ENCODE assay signal across 37 cellular contexts in genomic region chr7:327305-327931, GRCh38. TPM values are rescaled to one million over a fixed set of nuclear protein-coding genes. Genes with fewer than 3 reads are reported as not detected.
A peak's percentile ranks its signal among the peaks of the same experiment; 100 is the strongest.
DNase-seq lines count a peak whose midpoint lies in the region; ATAC-seq, FAIRE-seq and TF ChIP-seq lines count a peak whose summit lies in the region.
"Had no signal": no experiment of that assay in that cellular context is flagged by ENCODE, and none has a peak within 500 bp of the region (broad histone marks: within the 10 kb centered on the region; RNA-seq: fewer than 3 reads in every experiment).

No MANE protein-coding gene starts in this region.

- no peak for TF ChIP-seq EP300 in K562 (IDR thresholded peaks at IDR 0.05; ENCODE audit: low read length)
- no peak for TF ChIP-seq EP300 in stomach (IDR thresholded peaks at IDR 0.05)

- no peak overlapping the region for H2AFZ ChIP-seq in K562 (ENCODE audit: low read depth, low read length)
- no peak overlapping the region for H2AFZ ChIP-seq in hepatocyte

- POLR2A ChIA-PET in K562 (lab: Yijun Ruan, JAX), result no interaction called here

- no TSS peak for BruUV-seq in K562 (replicated peaks; lab: Mats Ljungman, UMichigan)

- H3K27me3 ChIP-seq in K562 (ENCODE audit: control insufficient read depth in 2 of 2, insufficient read depth in 2 of 2, low read length in 2 of 2) (peaks cover 57 to 84% of the 10 kb centered on the region in 2 experiments), hepatocyte (no peaks in the 10 kb centered on the region), mucosa of rectum (ENCODE audit: control insufficient read depth in 2 of 2, insufficient read depth in 2 of 2, low read length in 2 of 2) (no peaks in the 10 kb centered on the region), stomach (peaks cover 0 to 33% (median 6%) of the 10 kb centered on the region in 3 donors)

- H3K27ac ChIP-seq in K562 (ENCODE audit: extremely low read depth, low read depth, low read length) (no peak overlapping the region), hepatocyte (peak overlapping the region; percentile 87), mucosa of rectum (ENCODE audit: low read depth in 2 of 2, low read length in 2 of 2) (peak overlapping the region; percentile 73 to 83), stomach (peak overlapping the region; percentile 67 to 78 (median 71))
- H3K27ac ChIP-seq: BLaER1 treated with 17β-estradiol and CSF1 and Interleukin-3, amounts not matched to agents 10 nM and 100 nM had no signal

- H3K9me3 ChIP-seq in K562 (replicated peaks; ENCODE audit: control insufficient read depth, insufficient read depth, low read depth, low read length) (peaks cover 3% of the 10 kb centered on the region; the same call in 1 of the 2 replicates), hepatocyte (ENCODE audit: low read depth) (no peaks in the 10 kb centered on the region), mucosa of rectum (ENCODE audit: control insufficient read depth in 2 of 2, low read length in 2 of 2) (no peaks in the 10 kb centered on the region), stomach (peaks cover 0 to 5% (median 4%) of the 10 kb centered on the region in 4 donors)

- H3K4me2 ChIP-seq in K562 (ENCODE audit: insufficient read depth, low read length), result no peak overlapping the region
- H3K4me2 ChIP-seq in hepatocyte, result no peak overlapping the region
- H3K4me2 ChIP-seq: BLaER1 treated with 17β-estradiol and CSF1 and Interleukin-3, amounts not matched to agents 10 nM and 100 nM had no signal

- H4K20me1 ChIP-seq in K562 (replicated peaks; ENCODE audit: control insufficient read depth, insufficient read depth, low read length) (no peaks in the 10 kb centered on the region), hepatocyte (ENCODE audit: insufficient read depth, poor library complexity, severe bottlenecking) (no peaks in the 10 kb centered on the region)
- H4K20me1 ChIP-seq: BLaER1 treated with 17β-estradiol and CSF1 and Interleukin-3, amounts not matched to agents 10 nM and 100 nM had no signal

- H3K9ac ChIP-seq in K562 (ENCODE audit: insufficient read depth in 1 of 2, low read depth in 2 of 2, low read length in 2 of 2) (no peak overlapping the region), mucosa of rectum (ENCODE audit: low read depth in 1 of 2, low read length in 2 of 2) (peak overlapping the region; percentile 26 to 50)
- H3K9ac ChIP-seq: BLaER1 treated with 17β-estradiol and CSF1 and Interleukin-3, amounts not matched to agents 10 nM and 100 nM had no signal

- CTCF ChIA-PET in K562 (lab: Yijun Ruan, JAX; ENCODE audit: low intra/inter-chr PET ratio), result no interaction called here

- intact Hi-C loops in K562 (cut with micrococcal nuclease), result loop anchor here (10.0 kb wide), 1 partner anchor 847 kb away; no protein-coding TSS in a partner anchor
- intact Hi-C loops in stomach (cut with DNase I; ENCODE audit: low total_unique reads), result loop anchor here (10.0 kb wide), 1 partner anchor 447 kb away; no protein-coding TSS in a partner anchor

- H3K36me3 ChIP-seq in K562 (ENCODE audit: control insufficient read depth, insufficient read depth, low read length), result no peaks in the 10 kb centered on the region
- H3K36me3 ChIP-seq in hepatocyte (replicated peaks; ENCODE audit: insufficient read depth, low read depth), result no peaks in the 10 kb centered on the region
- no peaks in the 10 kb centered on the region for H3K36me3 ChIP-seq in mucosa of rectum (ENCODE audit: control insufficient read depth in 2 of 2, insufficient read depth in 2 of 2, low read length in 2 of 2)
- no peaks in the 10 kb centered on the region for H3K36me3 ChIP-seq in stomach
- H3K36me3 ChIP-seq: BLaER1 treated with 17β-estradiol and CSF1 and Interleukin-3, amounts not matched to agents 10 nM and 100 nM had no signal

- no peaks in the 10 kb centered on the region for H3K9me1 ChIP-seq in K562 (ENCODE audit: control insufficient read depth, insufficient read depth, low read length)

- DNase-seq in K562 (ENCODE audit: extremely low read depth in 1 of 4, low spot score in 3 of 4) (no peak), hepatocyte (ENCODE audit: low spot score) (no peak), stomach (no peak), middle frontal gyrus (ENCODE audit: extremely low spot score, low spot score) (no peak), DMS53 (lab: John Stamatoyannopoulos, UW) (no peak)
- DNase-seq: activated CD4-positive, alpha-beta T cell treated with anti-CD3 and anti-CD28 coated beads, Interleukin-2, amount 10 ng/mL, durations not matched to agents 24 days and 14 days; activated effector memory CD4-positive, alpha-beta T cell treated with Interleukin-2 at 50 U/mL for 16 hours; activated naive CD8-positive, alpha-beta T cell treated with anti-CD3 and anti-CD28 coated beads for 36 hours; activated T-cell treated with anti-CD3 and anti-CD28 coated beads, Interleukin-2, amount 50 U/mL, for 1 hour; anterior cingulate cortex; COR-L47; DMS79; effector memory CD4-positive, alpha-beta T cell; GOT3; HFFc6; KBM-7; naive B cell; NCI-H1092; NCI-H1694 treated with DMSO at 0.1 percent for 48 hours; NCI-H446 treated with DMSO at 0.1 percent for 48 hours; NCI-H82; stimulated activated naive B cell treated with anti-CD40 and anti-IgM and Interleukin-4, amounts not matched to agents 10 μg/mL and 1 μg/mL and 100 μg/mL, for 72 hours had no signal

- H3K4me3 ChIP-seq in K562, result no peak overlapping the region
- no peak overlapping the region for H3K4me3 ChIP-seq in hepatocyte
- no peak overlapping the region for H3K4me3 ChIP-seq in mucosa of rectum (ENCODE audit: low read length in 2 of 2)
- H3K4me3 ChIP-seq in stomach, result no peak overlapping the region
- H3K4me3 ChIP-seq: BLaER1 treated with 17β-estradiol and CSF1 and Interleukin-3, amounts not matched to agents 10 nM and 100 nM; skin epidermis had no signal

- H3K79me2 ChIP-seq in K562 (ENCODE audit: control insufficient read depth, insufficient read depth, low read length) (no peaks in the 10 kb centered on the region), hepatocyte (no peaks in the 10 kb centered on the region)

- no peaks in the 10 kb centered on the region for H3K9me2 ChIP-seq in hepatocyte (replicated peaks; ENCODE audit: insufficient read depth)

- TF ChIP-seq POLR2A in K562 (conservative IDR thresholded peaks at IDR 0.05) (no peak), stomach (IDR thresholded peaks at IDR 0.05) (no peak)

- peaks cover 0 to 10% of the 10 kb centered on the region in 2 experiments; a peak in 2 of 5 replicates for H3K4me1 ChIP-seq in K562 (replicated peaks in 1 of 2; ENCODE audit: control insufficient read depth in 2 of 2, insufficient read depth in 2 of 2, low read length in 2 of 2)
- H3K4me1 ChIP-seq in hepatocyte (ENCODE audit: insufficient read depth), result peaks cover 29% of the 10 kb centered on the region
- H3K4me1 ChIP-seq in mucosa of rectum (ENCODE audit: control insufficient read depth in 2 of 2, insufficient read depth in 2 of 2, low read length in 2 of 2), result peaks cover 42 to 54% of the 10 kb centered on the region in 2 donors
- H3K4me1 ChIP-seq in stomach, result peaks cover 25 to 53% (median 37%) of the 10 kb centered on the region in 4 donors

- TF ChIP-seq CTCF in K562 (IDR thresholded peaks at IDR 0.05 in 2 of 3, conservative IDR thresholded peaks at IDR 0.05 in 1 of 3; ENCODE audit: insufficient read depth in 2 of 3, low read depth in 1 of 3, low read length in 3 of 3) (no peak), hepatocyte (IDR thresholded peaks at IDR 0.05; ENCODE audit: poor library complexity) (no peak), stomach (IDR thresholded peaks at IDR 0.05) (no peak)

- in situ Hi-C loops in K562 (cut with MboI), result no loop called here

- no peak for TF ChIP-seq RAD21 in K562 (CRISPR knock-in tag; conservative IDR thresholded peaks at IDR 0.05 in 1 of 2, IDR thresholded peaks at IDR 0.05 in 1 of 2)

- no peak for ATAC-seq in K562
- ATAC-seq in GM19395 (IDR thresholded peaks at IDR 0.05; ENCODE audit: unreplicated experiment), result no peak
- ATAC-seq in HG03045 (IDR thresholded peaks at IDR 0.05; ENCODE audit: unreplicated experiment), result no peak
- ATAC-seq: stimulated activated naive B cell treated with anti-CD40 and anti-IgM and Interleukin-4, amounts not matched to agents 10 μg/mL and 1 μg/mL and 100 μg/mL, for 72 hours; WTC11 had no signal

- WGBS in K562 (ENCODE audit: insufficient coverage, low coverage, missing lambda C conversion rate), result 1% methylated on average over 26 of the region's 29 CpGs
- 92% methylated on average over 27 of the region's 29 CpGs for WGBS in hepatocyte (ENCODE audit: low lambda C conversion rate, missing lambda C conversion rate)
- 70 to 83% (median 78%) methylated on average over 22 to 29 of the region's 29 CpGs for WGBS in stomach, 5 donors

- FAIRE-seq in K562 (lab: Jason Lieb, UNC), result no peak
- FAIRE-seq: bronchial epithelial cell, colon, G401.6, RCC 7860 had no signal

TF ChIP-seq in K562, 482 proteins besides CTCF, POLR2A, EP300 and RAD21 (continues in another document):
- TF ChIP-seq FUS (optimal IDR thresholded peaks at IDR 0.05; ENCODE audit: low read depth, low read length), result no peak
- TF ChIP-seq E2F3 (CRISPR knock-in tag; IDR thresholded peaks at IDR 0.05), result no peak
- TF ChIP-seq DLX4 (CRISPR knock-in tag; IDR thresholded peaks at IDR 0.05), result no peak
- no peak for TF ChIP-seq SMARCC2 (IDR thresholded peaks at IDR 0.05; ENCODE audit: low read depth)

RNA-seq across cellular contexts. Expression of gene FOXL3, which starts 37.4 kb away (rescaled TPM):
- total RNA-seq in K562 (2011; cell fraction: chromatin; rRNA removed; ENCODE audit: low replicate concordance), result not detected in 2 replicates
- not detected in 2 replicates for total RNA-seq in K562 (2011; cell fraction: nucleolus; rRNA removed)
- total RNA-seq in K562 (2011; cell fraction: nucleoplasm; rRNA removed), result not detected in 2 replicates
- total RNA-seq in K562 (2014; rRNA removed) (not detected in 2 replicates), K562 (2014; rRNA removed; fragmentation: Illumina TruSeq; extraction: Trizol) (not detected in 2 replicates), K562 (2015; rRNA removed; fragmentation: Illumina TruSeq; extraction: Trizol) (not detected in 2 replicates), K562 (2021) (not detected in 2 replicates), hepatocyte (not detected in 2 replicates), stomach (not detected)
- polyA plus RNA-seq in K562 (2011; rRNA removed) (not detected in 2 replicates), K562 (2014; fragmentation: Illumina TruSeq; extraction: Trizol) (not detected in 2 replicates), K562 (2014; fragmentation: Nextera tagmentation; extraction: Ambion mirVana) (not detected), K562 (2014; rRNA removed) (not detected in 2 replicates), hepatocyte (not detected in 2 replicates), stomach (not detected)
- polyA plus RNA-seq in K562 (2011; cell fraction: cytosol; rRNA removed), result not detected in 2 replicates
- not detected in 2 replicates for polyA plus RNA-seq in K562 (2011; cell fraction: nucleus; rRNA removed)
- not detected in 2 replicates for polyA plus RNA-seq in K562 (2012)
- polyA minus RNA-seq in K562 (2011; rRNA and poly(A)+ RNA removed), result not detected in 2 replicates
- not detected in 2 replicates for polyA minus RNA-seq in K562 (2011; cell fraction: cytosol; rRNA and poly(A)+ RNA removed)
- polyA minus RNA-seq in K562 (2011; cell fraction: nucleus; rRNA and poly(A)+ RNA removed), result not detected in 2 replicates
- total RNA-seq: activated CD4-positive, alpha-beta T cell treated with anti-CD3 and anti-CD28 coated beads, Interleukin-2, amount 10 ng/mL, durations not matched to agents 24 days and 14 days; activated naive CD8-positive, alpha-beta T cell treated with anti-CD3 and anti-CD28 coated beads for 36 hours; bronchial epithelial cell; epithelial cell of proximal tubule; HFFc6; kidney epithelial cell; M059J; SK-MEL-5; urinary bladder; WTC11 had no signal
- polyA plus RNA-seq: urinary bladder had no signal

Comparison
In these comparisons a context has a peak if more than half of its experiments do, and no peak if none do; other contexts are left out.
1. H3K9ac ChIP-seq: peak in mucosa of rectum (2 of 2); none in K562 (0 of 2).